In genomic region chr2:44938287-44939073, GRCh38 we compare ENCODE assay signal across 8 cellular contexts. TPM values are rescaled to one million over a fixed set of nuclear protein-coding genes. Genes with fewer than 3 reads are reported as not detected.
A peak's percentile ranks its signal among the peaks of the same experiment; 100 is the strongest.
DNase-seq lines count a peak whose midpoint lies in the region; ATAC-seq and TF ChIP-seq lines count a peak whose summit lies in the region.

No MANE protein-coding gene starts in this region.

- H3K4me3 ChIP-seq in fibroblast of the aortic adventitia (ENCODE audit: low read depth, low read length) (peak overlapping the region; percentile 5), gastroesophageal sphincter (peak overlapping the region in 1 of 2 donors; percentile 35)

- ATAC-seq in GM19463 (IDR thresholded peaks at IDR 0.05; ENCODE audit: unreplicated experiment) (peak; percentile 21), gastroesophageal sphincter (no peak), GM21717 (IDR thresholded peaks at IDR 0.05; ENCODE audit: unreplicated experiment) (no peak)

- TF ChIP-seq CTCF in fibroblast of the aortic adventitia (IDR thresholded peaks at IDR 0.05; ENCODE audit: insufficient read depth, low read length) (no peak), gastroesophageal sphincter (IDR thresholded peaks at IDR 0.05) (no peak), RWPE1 (conservative IDR thresholded peaks at IDR 0.05; ENCODE audit: low read depth) (no peak)

- no peak for TF ChIP-seq EP300 in gastroesophageal sphincter (IDR thresholded peaks at IDR 0.05)

- no CpG with 5 or more reads among the region's 59 CpGs for WGBS in gastroesophageal sphincter (ENCODE audit: low coverage in 1 of 2), 2 donors

- POLR2A ChIA-PET in RWPE1 (lab: Yijun Ruan, JAX; ENCODE audit: low non-redundant PET) = no interaction called here

- no peak for TF ChIP-seq POLR2A in gastroesophageal sphincter (IDR thresholded peaks at IDR 0.05)

- H3K27ac ChIP-seq in gastroesophageal sphincter (no peak overlapping the region), RWPE1 (no peak overlapping the region)

- CTCF ChIA-PET in RWPE1 (lab: Yijun Ruan, JAX) = interaction anchor here (0.6 kb wide), 1 partner anchor 1695 kb away, joined by 3 read pairs; no protein-coding TSS in a partner anchor

- peaks cover 100% of the 10 kb centered on the region for H3K27me3 ChIP-seq in gastroesophageal sphincter

- H3K36me3 ChIP-seq in gastroesophageal sphincter = no peaks in the 10 kb centered on the region

- peaks cover 0 to 87% (median 40%) of the 10 kb centered on the region in 3 donors for H3K4me1 ChIP-seq in gastroesophageal sphincter

- H3K9me3 ChIP-seq in gastroesophageal sphincter = no peaks in the 10 kb centered on the region

- DNase-seq in NCI-H345 (lab: John Stamatoyannopoulos, UW) = peak; percentile 32
- DNase-seq in fibroblast of the aortic adventitia (ENCODE audit: low read depth) = no peak
- peak; percentile 78 for DNase-seq in retina
- no peak for DNase-seq in stimulated activated CD4-positive, alpha-beta T cell treated with anti-CD3 and anti-CD28 coated beads, Interleukin-4, amount 100 ng/mL, for 24 hours
- DNase-seq in RWPE1 (ENCODE audit: low spot score) = no peak

RNA-seq across cellular contexts. Expression of gene SIX3, which starts 3.0 kb away (rescaled TPM):
- total RNA-seq in fibroblast of the aortic adventitia (ENCODE audit: low replicate concordance) (not detected in 2 replicates), gastroesophageal sphincter (under 1 TPM in 1 of 4 donors, not detected in 3; 0.15 TPM)

Comparison
In these comparisons a context has a peak if more than half of its experiments do, and no peak if none do; other contexts are left out.
1. DNase-seq: peak in NCI-H345 (single experiment) and retina (single experiment); none in fibroblast of the aortic adventitia (single experiment), stimulated activated CD4-positive, alpha-beta T cell treated with anti-CD3 and anti-CD28 coated beads, Interleukin-4, amount 100 ng/mL, for 24 hours (single experiment) and RWPE1 (single experiment).